Comparison of ENCODE assay signal across 15 cellular contexts in genomic region chr10:77463967-77464745, GRCh38.
A peak's percentile ranks its signal among the peaks of the same experiment; 100 is the strongest.
DNase-seq lines count a peak whose midpoint lies in the region; ATAC-seq and TF ChIP-seq lines count a peak whose summit lies in the region.
"Had no signal": no experiment of that assay in that cellular context is flagged by ENCODE, and none has a peak within 500 bp of the region (broad histone marks: within the 10 kb centered on the region; RNA-seq: fewer than 3 reads in every experiment).

No MANE protein-coding gene starts in this region.

- no peak overlapping the region for H3K27ac ChIP-seq in osteoblast (ENCODE audit: low read depth, low read length)

- no peaks in the 10 kb centered on the region for H3K79me2 ChIP-seq in osteoblast (ENCODE audit: insufficient read depth, low read length)

- H2AFZ ChIP-seq in osteoblast (ENCODE audit: low read length), result no peak overlapping the region

- DNase-seq in AG10803 (ENCODE audit: low read depth) (peak; percentile 50), LHCN-M2 (ENCODE audit: low read depth) (peak; percentile 69), epithelial cell of esophagus (ENCODE audit: low read depth) (peak; percentile 55), osteoblast (ENCODE audit: insufficient read length, low spot score, missing footprints) (peak; percentile 79), occipital lobe (lab: John Stamatoyannopoulos, UW) (no peak)
- no peak for DNase-seq in activated naive CD4-positive, alpha-beta T cell treated with Interleukin-2 at 50 U/mL for 16 hours
- no peak for DNase-seq in activated T-cell treated with anti-CD3 and anti-CD28 coated beads, Interleukin-2, amount 50 U/mL, for 48 hours
- DNase-seq: activated CD4-positive, alpha-beta T cell treated with anti-CD3 and anti-CD28 coated beads, Interleukin-2, amount 10 ng/mL, durations not matched to agents 24 days and 14 days; endodermal cell; glutamatergic neuron; NCI-H1048; NCI-H2107; NCI-H774; retina had no signal

- no peaks in the 10 kb centered on the region for H4K20me1 ChIP-seq in osteoblast (ENCODE audit: insufficient read depth, low read length)

- ATAC-seq in HG02610 (IDR thresholded peaks at IDR 0.05; ENCODE audit: unreplicated experiment), result no peak

- H3K4me1 ChIP-seq in osteoblast (ENCODE audit: insufficient read depth, low read length), result peaks cover 5% of the 10 kb centered on the region

- no peak overlapping the region for H3K4me2 ChIP-seq in osteoblast (ENCODE audit: insufficient read depth, low read length)

- H3K4me3 ChIP-seq in AG10803 (ENCODE audit: low read length) (no peak overlapping the region), epithelial cell of esophagus (ENCODE audit: low read length) (no peak overlapping the region), osteoblast (ENCODE audit: insufficient read depth, low read length) (no peak overlapping the region)

- TF ChIP-seq CTCF in AG10803 (conservative IDR thresholded peaks at IDR 0.05; ENCODE audit: low read length) (no peak), epithelial cell of esophagus (IDR thresholded peaks at IDR 0.05; ENCODE audit: insufficient read depth, low read depth, low read length, missing control alignments) (no peak), osteoblast (IDR thresholded peaks at IDR 0.05; ENCODE audit: extremely low read depth, low read depth, low read length) (no peak)

- no peaks in the 10 kb centered on the region for H3K27me3 ChIP-seq in osteoblast (ENCODE audit: insufficient read depth, low read length)

- H3K9me3 ChIP-seq in osteoblast (ENCODE audit: low read depth, low read length), result no peaks in the 10 kb centered on the region

- H3K36me3 ChIP-seq in osteoblast (ENCODE audit: insufficient read depth, low read length), result no peaks in the 10 kb centered on the region

Comparison
In these comparisons a context has a peak if more than half of its experiments do, and no peak if none do; other contexts are left out.
1. DNase-seq: peak in AG10803 (single experiment), LHCN-M2 (single experiment), epithelial cell of esophagus (single experiment) and osteoblast (single experiment); none in activated naive CD4-positive, alpha-beta T cell treated with Interleukin-2 at 50 U/mL for 16 hours (single experiment), occipital lobe (single experiment) and activated T-cell treated with anti-CD3 and anti-CD28 coated beads, Interleukin-2, amount 50 U/mL, for 48 hours (0 of 2).